ENCODE assay signal across 30 cellular contexts in the genomic region with DNA sequence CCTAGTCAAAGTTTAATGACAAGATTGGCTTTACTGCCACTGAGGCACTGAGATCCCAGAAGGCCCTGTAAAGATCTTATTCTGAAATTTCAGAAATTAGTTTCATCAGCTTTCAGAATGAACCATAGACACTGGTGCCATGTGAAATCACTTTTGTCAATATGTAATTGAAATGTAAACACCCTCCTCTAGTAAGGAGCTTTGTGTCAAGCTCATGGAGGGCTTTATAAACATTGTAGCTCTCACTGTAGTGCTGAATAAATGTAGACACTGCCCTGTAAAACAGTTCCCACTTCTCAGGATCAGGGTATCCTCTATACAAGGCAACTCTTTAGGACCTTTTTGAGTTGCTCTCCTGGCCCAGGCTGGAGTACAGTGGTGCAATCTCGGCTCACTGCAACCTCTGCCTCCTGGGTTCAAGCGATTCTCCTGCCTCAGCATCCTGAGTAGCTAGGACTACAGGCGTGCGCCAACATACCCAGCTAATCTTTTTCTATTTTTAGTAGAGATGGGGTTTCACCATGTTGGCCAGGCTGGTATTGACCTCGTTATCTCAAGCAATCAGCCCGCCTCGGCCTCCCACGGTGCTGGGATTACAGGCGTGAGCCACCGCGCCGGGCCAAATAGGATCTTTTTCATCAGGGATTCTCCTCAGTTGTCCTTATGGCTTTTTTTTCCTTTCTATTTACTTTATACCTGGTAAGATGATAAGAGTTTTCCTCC.
A peak's percentile ranks its signal among the peaks of the same experiment; 100 is the strongest.
DNase-seq lines count a peak whose midpoint lies in the region; ATAC-seq, FAIRE-seq and TF ChIP-seq lines count a peak whose summit lies in the region.
"Had no signal": no experiment of that assay in that cellular context is flagged by ENCODE, and none has a peak within 500 bp of the region (broad histone marks: within the 10 kb centered on the region; RNA-seq: fewer than 3 reads in every experiment).

No MANE protein-coding gene starts in this region.

- ATAC-seq in A549 = no peak
- ATAC-seq in WTC11 = no peak
- ATAC-seq: right cardiac atrium had no signal

- peak overlapping the region; percentile 38 for H3K4me2 ChIP-seq in A549

- no peak for TF ChIP-seq POLR2A in A549 (IDR thresholded peaks at IDR 0.05; ENCODE audit: low read length)

- no peak overlapping the region for H3K4me3 ChIP-seq in A549
- H3K4me3 ChIP-seq: colonic mucosa, esophagus squamous epithelium, HAP-1, MG63 had no signal

- CTCF ChIA-PET in A549 (lab: Yijun Ruan, JAX) = no interaction called here
- CTCF ChIA-PET in WTC11 (lab: Charles Lee) = no interaction called here

- H3K27ac ChIP-seq in A549 = no peak overlapping the region
- H3K27ac ChIP-seq: colonic mucosa, esophagus squamous epithelium had no signal

- H3K27me3 Mint-ChIP-seq in WTC11 (ENCODE audit: low read depth) = no peaks in the 10 kb centered on the region
- H3K27me3 Mint-ChIP-seq: activated naive CD8-positive, alpha-beta T cell; type B pancreatic cell had no signal

- peaks cover 10% of the 10 kb centered on the region; the same call in 2 of the 3 replicates for H3K4me1 ChIP-seq in A549
- H3K4me1 ChIP-seq: colonic mucosa, esophagus squamous epithelium, HAP-1 had no signal

- H3K4me1 Mint-ChIP-seq in WTC11 = 0 out of 2 replicates have a peak, but pooled peaks cover 4% of the 10 kb centered on the region
- H3K4me1 Mint-ChIP-seq: neural crest cell had no signal

- TF ChIP-seq EP300 in A549 (IDR thresholded peaks at IDR 0.05) = no peak

- no peaks in the 10 kb centered on the region for H3K9me3 ChIP-seq in A549
- H3K9me3 ChIP-seq: BE2C, esophagus squamous epithelium, HAP-1, MG63 had no signal

- FAIRE-seq in A549 (lab: Jason Lieb, UNC) = no peak
- FAIRE-seq: HTR-8/SVneo had no signal

- no peaks in the 10 kb centered on the region for H3K9me3 Mint-ChIP-seq in WTC11
- H3K9me3 Mint-ChIP-seq: neural crest cell, type B pancreatic cell had no signal

- TF ChIP-seq CTCF in A549 (IDR thresholded peaks at IDR 0.05) (no peak), WTC11 (IDR thresholded peaks at IDR 0.05) (no peak), GM10266 (IDR thresholded peaks at IDR 0.05; ENCODE audit: control insufficient read depth, insufficient read depth, low read depth, missing control alignments) (no peak)

- POLR2A ChIA-PET in A549 (lab: Yijun Ruan, JAX) = no interaction called here
- POLR2A ChIA-PET in WTC11 (lab: Charles Lee) = no interaction called here

- no peak overlapping the region for H3K4me3 Mint-ChIP-seq in WTC11
- H3K4me3 Mint-ChIP-seq: activated naive CD8-positive, alpha-beta T cell; neural crest cell; T-helper 1 cell treated with Interleukin-12 subunit alpha and Interleukin-12 subunit beta and Interleukin-4 antibody, amounts not matched to agents 30 μg/mL and 1 μg/mL, for 36 hours; type B pancreatic cell had no signal

- peak in 1 of 2 experiments; percentile 9 for DNase-seq in A549 (ENCODE audit: low read depth in 1 of 2, low spot score in 1 of 2)
- peak; percentile 80 for DNase-seq in NCI-H1092 (lab: John Stamatoyannopoulos, UW)
- peak; percentile 84 for DNase-seq in NCI-H345 (lab: John Stamatoyannopoulos, UW)
- no peak for DNase-seq in WTC11 (ENCODE audit: low spot score)
- DNase-seq in NCI-H524 treated with DMSO at 0.1 percent for 48 hours (lab: John Stamatoyannopoulos, UW) = no peak
- DNase-seq in GM10266 (ENCODE audit: extremely low spot score) = no peak
- DNase-seq in EL = no peak
- no peak for DNase-seq in SW480 (ENCODE audit: low spot score)
- DNase-seq: ACHN; activated CD4-positive, alpha-beta T cell treated with anti-CD3 and anti-CD28 coated beads for 4 hours; activated effector memory CD4-positive, alpha-beta T cell treated with Interleukin-2 at 50 U/mL for 16 hours; activated T-cell treated with anti-CD3 and anti-CD28 coated beads for 4 hours; anterior cingulate cortex; BE2C; colonic mucosa; esophagus squamous epithelium; foreskin melanocyte; KG1; mammary epithelial cell; MG63; NCI-H187; NCI-H526; right cardiac atrium; stimulated activated CD4-positive, alpha-beta T cell treated with anti-CD3 and anti-CD28 coated beads, Interleukin-2, amount 100 ng/mL, for 48 hours had no signal

- WGBS in A549 (ENCODE audit: missing lambda C conversion rate) = 18% methylated on average over 12 of the region's 12 CpGs

- H3K36me3 Mint-ChIP-seq in WTC11 = 0 out of 2 replicates have a peak, but pooled peaks cover 4% of the 10 kb centered on the region
- H3K36me3 Mint-ChIP-seq: activated naive CD8-positive, alpha-beta T cell; type B pancreatic cell had no signal

- TF ChIP-seq RAD21 in A549 (conservative IDR thresholded peaks at IDR 0.05 in 1 of 2, IDR thresholded peaks at IDR 0.05 in 1 of 2) = no peak

- no peak overlapping the region for H3K27ac Mint-ChIP-seq in WTC11
- H3K27ac Mint-ChIP-seq: activated naive CD8-positive, alpha-beta T cell; T-helper 1 cell treated with Interleukin-12 subunit alpha and Interleukin-12 subunit beta and Interleukin-4 antibody, amounts not matched to agents 30 μg/mL and 1 μg/mL, for 36 hours; type B pancreatic cell had no signal

TF ChIP-seq in A549, 52 proteins besides CTCF, POLR2A, EP300 and RAD21 (continues in another document):
- no peak for TF ChIP-seq NPAS2 (CRISPR knock-in tag; IDR thresholded peaks at IDR 0.05; ENCODE audit: borderline replicate concordance)
- no peak for TF ChIP-seq RFX5 (IDR thresholded peaks at IDR 0.05)
- TF ChIP-seq CBX2 (IDR thresholded peaks at IDR 0.05; ENCODE audit: borderline replicate concordance, low read depth) = no peak
- TF ChIP-seq, protein P1, sequence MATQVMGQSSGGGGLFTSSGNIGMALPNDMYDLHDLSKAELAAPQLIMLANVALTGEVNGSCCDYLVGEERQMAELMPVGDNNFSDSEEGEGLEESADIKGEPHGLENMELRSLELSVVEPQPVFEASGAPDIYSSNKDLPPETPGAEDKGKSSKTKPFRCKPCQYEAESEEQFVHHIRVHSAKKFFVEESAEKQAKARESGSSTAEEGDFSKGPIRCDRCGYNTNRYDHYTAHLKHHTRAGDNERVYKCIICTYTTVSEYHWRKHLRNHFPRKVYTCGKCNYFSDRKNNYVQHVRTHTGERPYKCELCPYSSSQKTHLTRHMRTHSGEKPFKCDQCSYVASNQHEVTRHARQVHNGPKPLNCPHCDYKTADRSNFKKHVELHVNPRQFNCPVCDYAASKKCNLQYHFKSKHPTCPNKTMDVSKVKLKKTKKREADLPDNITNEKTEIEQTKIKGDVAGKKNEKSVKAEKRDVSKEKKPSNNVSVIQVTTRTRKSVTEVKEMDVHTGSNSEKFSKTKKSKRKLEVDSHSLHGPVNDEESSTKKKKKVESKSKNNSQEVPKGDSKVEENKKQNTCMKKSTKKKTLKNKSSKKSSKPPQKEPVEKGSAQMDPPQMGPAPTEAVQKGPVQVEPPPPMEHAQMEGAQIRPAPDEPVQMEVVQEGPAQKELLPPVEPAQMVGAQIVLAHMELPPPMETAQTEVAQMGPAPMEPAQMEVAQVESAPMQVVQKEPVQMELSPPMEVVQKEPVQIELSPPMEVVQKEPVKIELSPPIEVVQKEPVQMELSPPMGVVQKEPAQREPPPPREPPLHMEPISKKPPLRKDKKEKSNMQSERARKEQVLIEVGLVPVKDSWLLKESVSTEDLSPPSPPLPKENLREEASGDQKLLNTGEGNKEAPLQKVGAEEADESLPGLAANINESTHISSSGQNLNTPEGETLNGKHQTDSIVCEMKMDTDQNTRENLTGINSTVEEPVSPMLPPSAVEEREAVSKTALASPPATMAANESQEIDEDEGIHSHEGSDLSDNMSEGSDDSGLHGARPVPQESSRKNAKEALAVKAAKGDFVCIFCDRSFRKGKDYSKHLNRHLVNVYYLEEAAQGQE (IDR thresholded peaks at IDR 0.05) = no peak
- TF ChIP-seq, protein P2, sequence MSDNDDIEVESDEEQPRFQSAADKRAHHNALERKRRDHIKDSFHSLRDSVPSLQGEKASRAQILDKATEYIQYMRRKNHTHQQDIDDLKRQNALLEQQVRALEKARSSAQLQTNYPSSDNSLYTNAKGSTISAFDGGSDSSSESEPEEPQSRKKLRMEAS (IDR thresholded peaks at IDR 0.05) = no peak
- TF ChIP-seq HOXA7 (CRISPR knock-in tag; IDR thresholded peaks at IDR 0.05) = no peak
- no peak for TF ChIP-seq PHF8 (IDR thresholded peaks at IDR 0.05; ENCODE audit: borderline replicate concordance, low read depth)
- TF ChIP-seq CEBPB (IDR thresholded peaks at IDR 0.05) = no peak

TF ChIP-seq in WTC11, 78 proteins besides CTCF, POLR2A, EP300 and RAD21:
- TF ChIP-seq ETV6 (CRISPR knock-in tag; IDR thresholded peaks at IDR 0.05) = no peak
- no peak for TF ChIP-seq ZNF138 (CRISPR knock-in tag; conservative IDR thresholded peaks at IDR 0.05)
- TF ChIP-seq NR3C1 (CRISPR knock-in tag; conservative IDR thresholded peaks at IDR 0.05; ENCODE audit: low read depth) = no peak
- peak; percentile 76 for TF ChIP-seq GABPB1 (CRISPR knock-in tag; IDR thresholded peaks at IDR 0.05)
- TF ChIP-seq, protein P3, sequence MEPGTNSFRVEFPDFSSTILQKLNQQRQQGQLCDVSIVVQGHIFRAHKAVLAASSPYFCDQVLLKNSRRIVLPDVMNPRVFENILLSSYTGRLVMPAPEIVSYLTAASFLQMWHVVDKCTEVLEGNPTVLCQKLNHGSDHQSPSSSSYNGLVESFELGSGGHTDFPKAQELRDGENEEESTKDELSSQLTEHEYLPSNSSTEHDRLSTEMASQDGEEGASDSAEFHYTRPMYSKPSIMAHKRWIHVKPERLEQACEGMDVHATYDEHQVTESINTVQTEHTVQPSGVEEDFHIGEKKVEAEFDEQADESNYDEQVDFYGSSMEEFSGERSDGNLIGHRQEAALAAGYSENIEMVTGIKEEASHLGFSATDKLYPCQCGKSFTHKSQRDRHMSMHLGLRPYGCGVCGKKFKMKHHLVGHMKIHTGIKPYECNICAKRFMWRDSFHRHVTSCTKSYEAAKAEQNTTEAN (CRISPR knock-in tag; IDR thresholded peaks at IDR 0.05) = no peak

Comparison
In these comparisons a context has a peak if more than half of its experiments do, and no peak if none do; other contexts are left out.
1. DNase-seq: peak in NCI-H1092 (single experiment) and NCI-H345 (single experiment); none in WTC11 (single experiment), NCI-H524 treated with DMSO at 0.1 percent for 48 hours (single experiment), GM10266 (single experiment), EL (single experiment) and SW480 (single experiment).